8 cellular contexts compared by ENCODE assay signal in genomic region chr3:152835311-152836102, GRCh38. TPM values are rescaled to one million over a fixed set of nuclear protein-coding genes. Genes with fewer than 3 reads are reported as not detected.
DNase-seq lines count a peak whose midpoint lies in the region; ATAC-seq and TF ChIP-seq lines count a peak whose summit lies in the region.

No MANE protein-coding gene starts in this region.

- H3K4me3 ChIP-seq in Jurkat, Clone E6-1 (ENCODE audit: low read length), result peak overlapping the region; percentile 63

- H3K36me3 Mint-ChIP-seq in activated B cell treated with CpG ODN at 0.5 μM for 24 hours (ENCODE audit: low read depth) (no peaks in the 10 kb centered on the region), nephron (ENCODE audit: low read depth) (no peaks in the 10 kb centered on the region)

- peak overlapping the region; percentile 88 for H3K4me3 Mint-ChIP-seq in activated B cell treated with CpG ODN at 0.5 μM for 24 hours
- H3K4me3 Mint-ChIP-seq in nephron, result peak overlapping the region; percentile 93 to 98 (median 97)

- POLR2A ChIA-PET in activated B cell treated with CpG ODN at 0.5 μM for 24 hours (lab: Charles Lee), result interaction anchor here (0.9 kb wide), 1 partner anchor 322 kb away, joined by 3 read pairs; no protein-coding TSS in a partner anchor

- H3K27me3 Mint-ChIP-seq in activated B cell treated with CpG ODN at 0.5 μM for 24 hours (peaks cover 26% of the 10 kb centered on the region), nephron (ENCODE audit: low read depth) (peaks cover 61% of the 10 kb centered on the region)

- ATAC-seq in GM21737 (IDR thresholded peaks at IDR 0.05; ENCODE audit: unreplicated experiment) (peak; percentile 56), activated B cell treated with CpG ODN at 0.5 μM for 24 hours (ENCODE audit: low read depth) (peak; percentile 43)

- CTCF ChIA-PET in activated B cell treated with CpG ODN at 0.5 μM for 24 hours (lab: Charles Lee), result no interaction called here

- peaks cover 20% of the 10 kb centered on the region for H3K4me1 Mint-ChIP-seq in activated B cell treated with CpG ODN at 0.5 μM for 24 hours
- peaks cover 19% of the 10 kb centered on the region for H3K4me1 Mint-ChIP-seq in nephron

- intact Hi-C loops in activated B cell treated with CpG ODN at 0.5 μM for 24 hours (cut with micrococcal nuclease), result loop anchor here (10.0 kb wide), 1 partner anchor 361 kb away; no protein-coding TSS in a partner anchor

- no peak overlapping the region for H3K27ac Mint-ChIP-seq in activated B cell treated with CpG ODN at 0.5 μM for 24 hours
- peak overlapping the region; percentile 17 to 85 (median 34) for H3K27ac Mint-ChIP-seq in nephron

- peak; percentile 35 to 76 for DNase-seq in NCI-H526 (lab: John Stamatoyannopoulos, UW)
- no peak for DNase-seq in NCI-H526 treated with DMSO at 0.1 percent for 48 hours (lab: John Stamatoyannopoulos, UW)
- no peak for DNase-seq in Jurkat, Clone E6-1 (ENCODE audit: low read depth, low spot score)
- peak; percentile 16 for DNase-seq in activated B cell treated with CpG ODN at 0.5 μM for 24 hours
- DNase-seq in fibroblast of the conjunctiva (ENCODE audit: low read depth), result peak; percentile 8
- DNase-seq in superior temporal gyrus (ENCODE audit: extremely low spot score), result no peak

- TF ChIP-seq CTCF in activated B cell treated with CpG ODN at 0.5 μM for 24 hours (IDR thresholded peaks at IDR 0.05) (no peak), nephron (IDR thresholded peaks at IDR 0.05; ENCODE audit: unreplicated experiment in 3 of 3) (peak in 2 of 3 experiments; percentile 41 to 45)

- no peaks in the 10 kb centered on the region for H3K9me3 Mint-ChIP-seq in activated B cell treated with CpG ODN at 0.5 μM for 24 hours
- H3K9me3 Mint-ChIP-seq in nephron, result no peaks in the 10 kb centered on the region

RNA-seq across cellular contexts. Expression of gene P2RY1, which starts 0.6 kb away (rescaled TPM):
- 1.4 TPM for polyA plus RNA-seq in Jurkat, Clone E6-1 (2012; ENCODE audit: insufficient read depth, insufficient read length)
- total RNA-seq in activated B cell treated with CpG ODN at 0.5 μM for 24 hours, result 0.20 TPM in 2 replicates

Comparison
In these comparisons a context has a peak if more than half of its experiments do, and no peak if none do; other contexts are left out.
1. DNase-seq: peak in NCI-H526 (2 of 2), activated B cell treated with CpG ODN at 0.5 μM for 24 hours (single experiment) and fibroblast of the conjunctiva (single experiment); none in NCI-H526 treated with DMSO at 0.1 percent for 48 hours (single experiment), Jurkat, Clone E6-1 (single experiment) and superior temporal gyrus (single experiment).